Comparison of ENCODE assay signal across 8 cellular contexts in genomic region chr5:160438316-160439204, GRCh38. TPM values are rescaled to one million over a fixed set of nuclear protein-coding genes. Genes with fewer than 3 reads are reported as not detected.
DNase-seq lines count a peak whose midpoint lies in the region; ATAC-seq and TF ChIP-seq lines count a peak whose summit lies in the region.

No MANE protein-coding gene starts in this region.

- no peaks in the 10 kb centered on the region for H3K9me2 ChIP-seq in neural cell (ENCODE audit: insufficient read depth, low read length)

- H3K27ac ChIP-seq in Panc1 (ENCODE audit: low read length) (peak overlapping the region; percentile 3; the same call in 1 of the 2 replicates), neural cell (ENCODE audit: low read length) (no peak overlapping the region)

- H4K20me1 ChIP-seq in neural cell (ENCODE audit: insufficient read depth), result no peaks in the 10 kb centered on the region

- DNase-seq in DMS53 (lab: John Stamatoyannopoulos, UW) (peak; percentile 87), HuH-7.5 (ENCODE audit: low spot score) (peak; percentile 38), Panc1 (ENCODE audit: low read depth, low spot score) (peak; percentile 77), fibroblast of the conjunctiva (ENCODE audit: low read depth) (peak; percentile 51), superior temporal gyrus (ENCODE audit: extremely low spot score) (peak; percentile 89)

- no peaks in the 10 kb centered on the region for H3K36me3 Mint-ChIP-seq in activated T-helper 17 cell treated with anti-CD3 and anti-CD28 coated beads, Interleukin-2, amount 50 U/mL, for 72 hours (ENCODE audit: low read depth)

- H3K4me2 ChIP-seq in neural cell (ENCODE audit: low read length), result no peak overlapping the region

- no peak overlapping the region for H2AFZ ChIP-seq in neural cell (ENCODE audit: low read depth, low read length)

- H3K79me2 ChIP-seq in neural cell (replicated peaks; ENCODE audit: insufficient read depth, low read length), result no peaks in the 10 kb centered on the region

- no peaks in the 10 kb centered on the region for H3K9me3 ChIP-seq in Panc1 (ENCODE audit: control insufficient read depth, insufficient read depth, low read depth, low read length)
- H3K9me3 ChIP-seq in neural cell (ENCODE audit: low read length), result no peaks in the 10 kb centered on the region

- H3K9ac ChIP-seq in neural cell (ENCODE audit: low read length), result no peak overlapping the region

- peak overlapping the region; percentile 85 for H3K27ac Mint-ChIP-seq in activated T-helper 17 cell treated with anti-CD3 and anti-CD28 coated beads, Interleukin-2, amount 50 U/mL, for 72 hours

- H3K4me1 ChIP-seq in Panc1 (ENCODE audit: control insufficient read depth, insufficient read depth, low read length), result peaks cover 6% of the 10 kb centered on the region; the same call in 1 of the 2 replicates

- in situ Hi-C loops in Panc1 (cut with HindIII; ENCODE audit: low pct_unique_long_range_greater_than_20kb, low sequenced_read_pairs), result no loop called here

- no TSS peak for BruUV-seq in Panc1 (replicated peaks; lab: Mats Ljungman, UMichigan)

- ATAC-seq in GM21528 (IDR thresholded peaks at IDR 0.05; ENCODE audit: low FRiP score, unreplicated experiment) (peak; percentile 46), Panc1 (peak; percentile 85)
- ATAC-seq in activated T-helper 17 cell treated with anti-CD3 and anti-CD28 coated beads, Interleukin-2, amount 50 U/mL, for 72 hours (replicated peaks), result peak; percentile 65

- H3K4me3 ChIP-seq in Panc1 (ENCODE audit: low read depth in 2 of 2, low read length in 2 of 2) (peak overlapping the region; percentile 39 to 62), neural cell (ENCODE audit: low read length) (peak overlapping the region; percentile 25)

- H3K36me3 ChIP-seq in Panc1 (ENCODE audit: control insufficient read depth, insufficient read depth, low read length) (no peaks in the 10 kb centered on the region), neural cell (ENCODE audit: insufficient read depth, low read length) (no peaks in the 10 kb centered on the region)

- peaks cover 11% of the 10 kb centered on the region for H3K4me1 Mint-ChIP-seq in activated T-helper 17 cell treated with anti-CD3 and anti-CD28 coated beads, Interleukin-2, amount 50 U/mL, for 72 hours

- peaks cover 12% of the 10 kb centered on the region for H3K27me3 Mint-ChIP-seq in activated T-helper 17 cell treated with anti-CD3 and anti-CD28 coated beads, Interleukin-2, amount 50 U/mL, for 72 hours

- H3K27me3 ChIP-seq in Panc1 (ENCODE audit: control insufficient read depth, insufficient read depth, low read length), result no peaks in the 10 kb centered on the region
- no peaks in the 10 kb centered on the region for H3K27me3 ChIP-seq in neural cell (ENCODE audit: insufficient read depth, low read depth, low read length)

- H3K4me3 Mint-ChIP-seq in activated T-helper 17 cell treated with anti-CD3 and anti-CD28 coated beads, Interleukin-2, amount 50 U/mL, for 72 hours, result peak overlapping the region; percentile 86

- TF ChIP-seq CTCF in Panc1 (IDR thresholded peaks at IDR 0.05), result peak; percentile 81
- peak; percentile 81 for TF ChIP-seq CTCF in neural cell (IDR thresholded peaks at IDR 0.05; ENCODE audit: poor library complexity, severe bottlenecking)

- no peak for TF ChIP-seq EP300 in neural cell (conservative IDR thresholded peaks at IDR 0.05; ENCODE audit: poor library complexity, severe bottlenecking)

- POLR2A ChIA-PET in Panc1 (lab: Charles Lee), result no interaction called here

- no peaks in the 10 kb centered on the region for H3F3A ChIP-seq in neural cell (ENCODE audit: insufficient read depth, low read length, poor library complexity, severe bottlenecking)

- intact Hi-C loops in Panc1 (cut with micrococcal nuclease; ENCODE audit: unreplicated experiment), result loop anchor here (5.0 kb wide), 2 partner anchors 69 to 349 kb away; no protein-coding TSS in a partner anchor

- H3K9me3 Mint-ChIP-seq in activated T-helper 17 cell treated with anti-CD3 and anti-CD28 coated beads, Interleukin-2, amount 50 U/mL, for 72 hours, result no peaks in the 10 kb centered on the region

- peak; percentile 84 for TF ChIP-seq RAD21 in neural cell (conservative IDR thresholded peaks at IDR 0.05)

- CTCF ChIA-PET in Panc1 (lab: Charles Lee), result interaction anchor here (0.5 to 2.1 kb wide), 5 partner anchors 25 to 210 kb away, joined by 3 to 15 read pairs (median 3); no protein-coding TSS in a partner anchor

TF ChIP-seq in neural cell, 6 proteins besides CTCF, POLR2A, EP300 and RAD21:
- TF ChIP-seq TAF1 (IDR thresholded peaks at IDR 0.05; ENCODE audit: low read depth), result no peak
- TF ChIP-seq POLR2AphosphoS5 (IDR thresholded peaks at IDR 0.05), result peak; percentile 13
- TF ChIP-seq MXI1 (conservative IDR thresholded peaks at IDR 0.05; ENCODE audit: poor library complexity, severe bottlenecking), result no peak
- peak; percentile 78 for TF ChIP-seq SMC3 (conservative IDR thresholded peaks at IDR 0.05; ENCODE audit: poor library complexity)

RNA-seq across cellular contexts. Expression of gene PTTG1, which starts 16.9 kb away (rescaled TPM):
- total RNA-seq in Panc1 (2021; ENCODE audit: unreplicated experiment), result 171 TPM
- 55.0 TPM for polyA plus RNA-seq in Panc1 (2012; ENCODE audit: insufficient read length)
- total RNA-seq in activated T-helper 17 cell treated with anti-CD3 and anti-CD28 coated beads, Interleukin-2, amount 50 U/mL, for 72 hours, result 100 to 1,000 TPM; 172 to 221 TPM
- polyA plus RNA-seq in neural cell, result 42.6 and 43.2 TPM in 2 replicates
- 16.2 and 20.7 TPM in 2 replicates for polyA minus RNA-seq in neural cell

RNA-seq across cellular contexts. Expression of gene SLU7, which starts 19.7 kb away (rescaled TPM):
- 45.7 TPM for total RNA-seq in Panc1 (2021; ENCODE audit: unreplicated experiment)
- 31.0 TPM for polyA plus RNA-seq in Panc1 (2012; ENCODE audit: insufficient read length)
- total RNA-seq in activated T-helper 17 cell treated with anti-CD3 and anti-CD28 coated beads, Interleukin-2, amount 50 U/mL, for 72 hours, result 10 to 100 TPM; 33.2 to 53.7 TPM
- 77.9 and 82.2 TPM in 2 replicates for polyA plus RNA-seq in neural cell
- 89.6 and 110 TPM in 2 replicates for polyA minus RNA-seq in neural cell

RNA-seq across cellular contexts. Expression of gene FAM200C, which starts 38.7 kb away (rescaled TPM):
- 3.0 TPM for total RNA-seq in Panc1 (2021; ENCODE audit: unreplicated experiment)
- polyA plus RNA-seq in Panc1 (2012; ENCODE audit: insufficient read length), result 1.1 TPM
- 1 to 10 TPM in 1 of 2 donors, under 1 TPM in 1; 0.69 to 3.5 TPM for total RNA-seq in activated T-helper 17 cell treated with anti-CD3 and anti-CD28 coated beads, Interleukin-2, amount 50 U/mL, for 72 hours
- 21.6 and 22.6 TPM in 2 replicates for polyA plus RNA-seq in neural cell
- polyA minus RNA-seq in neural cell, result 31.9 and 34.0 TPM in 2 replicates

Comparison
In these comparisons a context has a peak if more than half of its experiments do, and no peak if none do; other contexts are left out.
1. DNase-seq: peak in every context shown above with its lines; median percentile 89 in superior temporal gyrus; 87 in DMS53; 77 in Panc1; 51 in fibroblast of the conjunctiva; 38 in HuH-7.5.